8 cellular contexts compared by ENCODE assay signal in the genomic region with DNA sequence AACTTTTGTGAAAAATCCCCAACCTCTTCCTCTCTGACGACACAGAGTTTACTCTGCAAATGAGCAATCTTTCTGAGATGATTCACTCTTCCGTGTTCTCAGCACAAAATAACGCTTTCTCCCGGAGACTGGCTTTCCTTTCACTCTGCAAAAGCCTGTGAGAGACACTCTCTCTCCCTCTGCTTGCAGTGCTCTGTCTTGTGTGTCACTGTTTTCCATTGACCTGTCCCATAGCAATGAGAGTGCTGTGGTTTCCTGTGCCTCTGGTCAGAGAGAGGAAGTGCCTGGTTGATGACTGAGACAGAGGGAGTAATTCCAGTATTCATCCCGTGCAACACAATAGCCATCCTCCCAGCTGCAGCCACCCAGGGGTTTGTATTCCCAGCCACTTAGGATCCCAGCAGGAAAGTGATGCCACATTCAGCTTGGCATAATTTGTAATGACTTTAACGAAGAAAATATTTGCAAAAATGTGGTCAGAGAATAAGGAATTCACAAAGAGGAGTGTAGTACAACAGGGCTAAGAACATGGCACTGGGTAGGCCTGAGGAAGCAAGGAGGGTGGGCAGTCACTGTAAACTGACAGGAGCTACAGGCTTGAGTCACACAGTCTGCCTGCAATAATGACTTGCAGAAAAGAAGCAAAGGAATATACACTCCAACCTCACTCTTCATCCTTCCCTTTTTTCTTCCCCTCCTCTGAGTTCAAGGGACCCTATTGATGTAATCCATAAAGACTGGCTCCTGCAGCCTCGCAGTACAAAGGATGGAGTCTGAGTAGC.
DNase-seq lines count a peak whose midpoint lies in the region; ATAC-seq and TF ChIP-seq lines count a peak whose summit lies in the region.

No MANE protein-coding gene starts in this region.

- ATAC-seq in GM19043 (IDR thresholded peaks at IDR 0.05; ENCODE audit: low read depth, unreplicated experiment) = peak; percentile 80
- ATAC-seq in HG03097 (IDR thresholded peaks at IDR 0.05; ENCODE audit: low FRiP score, unreplicated experiment) = peak; percentile 79

- peak overlapping the region; percentile 31 for H3K4me3 ChIP-seq in epithelial cell of proximal tubule (ENCODE audit: low read depth, low read length)

- H3K27ac ChIP-seq in RWPE1 = peak overlapping the region; percentile 81

- CTCF ChIA-PET in RWPE1 (lab: Yijun Ruan, JAX) = interaction anchor here (0.6 kb wide), 1 partner anchor 14 kb away, joined by 3 read pairs; no protein-coding TSS in a partner anchor

- no peak for TF ChIP-seq CTCF in RWPE1 (conservative IDR thresholded peaks at IDR 0.05; ENCODE audit: low read depth)
- no peak for TF ChIP-seq CTCF in epithelial cell of proximal tubule (conservative IDR thresholded peaks at IDR 0.05; ENCODE audit: low read depth, low read length)

- DNase-seq in COR-L47 (lab: John Stamatoyannopoulos, UW) = peak; percentile 46
- DNase-seq in RWPE1 (ENCODE audit: low spot score) = peak; percentile 92
- DNase-seq in epithelial cell of proximal tubule (ENCODE audit: low read depth) = peak; percentile 91
- peak; percentile 56 for DNase-seq in pons (ENCODE audit: low spot score)
- DNase-seq in NCI-H446 treated with DMSO at 0.1 percent for 48 hours (lab: John Stamatoyannopoulos, UW) = no peak
- DNase-seq in GF-D8 (lab: John Stamatoyannopoulos, UW) = no peak

- POLR2A ChIA-PET in RWPE1 (lab: Yijun Ruan, JAX; ENCODE audit: low non-redundant PET) = no interaction called here

Comparison
In these comparisons a context has a peak if more than half of its experiments do, and no peak if none do; other contexts are left out.
1. DNase-seq: peak in COR-L47 (single experiment), RWPE1 (single experiment), epithelial cell of proximal tubule (single experiment) and pons (single experiment); none in NCI-H446 treated with DMSO at 0.1 percent for 48 hours (single experiment) and GF-D8 (single experiment).